1 cellular context compared by ENCODE assay signal in the genomic region with DNA sequence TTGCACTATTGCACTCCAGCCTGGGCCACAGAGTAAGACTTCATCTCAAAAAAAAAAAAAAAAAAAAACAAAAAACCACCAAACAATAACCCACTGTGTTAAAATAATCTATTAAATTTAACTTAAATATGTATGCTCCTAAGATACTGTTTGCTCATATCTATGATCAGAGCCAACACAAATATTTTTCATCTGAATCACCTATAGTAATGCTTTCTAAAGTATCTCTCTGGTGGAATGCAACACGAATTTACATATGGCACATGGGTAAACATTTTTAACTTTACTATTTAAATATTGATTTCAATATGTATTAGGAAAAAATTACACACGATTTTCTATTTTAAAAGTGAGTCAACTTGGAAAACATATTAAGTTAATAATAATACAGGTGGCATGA.
TF ChIP-seq lines count a peak whose summit lies in the region.

No MANE protein-coding gene starts in this region.

TF ChIP-seq in SK-N-SH, 30 proteins besides CTCF, POLR2A, EP300 and RAD21 (continued from another document):
- peak; percentile 24; the same call in 1 of the 2 replicates for TF ChIP-seq FOSL2 (IDR thresholded peaks at IDR 0.05; ENCODE audit: borderline replicate concordance, low read depth)
